8 cellular contexts compared by ENCODE assay signal in the genomic region with DNA sequence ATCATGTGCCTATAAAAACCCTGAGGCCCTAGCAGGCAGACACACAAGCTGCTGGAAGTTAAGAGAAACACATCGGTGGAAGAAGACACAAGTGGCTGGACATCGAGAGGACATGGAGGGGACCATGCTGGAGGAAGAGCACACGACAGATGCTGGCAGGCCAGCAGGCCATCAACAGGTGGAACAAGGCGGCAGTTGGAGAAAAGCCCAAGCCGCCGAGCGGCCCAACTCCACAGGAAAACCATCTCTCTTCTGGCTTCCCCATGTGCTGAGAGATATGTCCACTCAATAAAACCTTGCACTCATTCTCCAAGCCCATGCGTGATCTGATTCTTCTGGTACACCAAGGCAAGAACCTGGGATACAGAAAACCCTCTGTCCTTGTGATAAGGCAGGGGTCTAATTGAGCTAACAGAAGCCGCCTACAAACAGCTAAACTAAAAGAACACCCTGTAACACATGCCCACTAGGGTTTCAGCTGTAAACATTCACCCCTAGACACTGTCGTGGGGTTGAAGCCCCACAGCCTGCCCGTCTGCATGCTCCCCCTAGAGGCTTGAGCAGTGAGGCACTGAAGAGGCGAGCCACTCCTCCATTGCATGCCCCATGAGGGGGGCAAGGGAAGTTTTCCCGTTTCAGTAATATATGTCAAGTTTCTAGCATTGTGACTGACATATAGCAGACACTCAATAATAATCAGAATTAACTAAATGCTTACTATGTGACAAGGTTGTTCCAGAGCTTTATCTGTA.
A peak's percentile ranks its signal among the peaks of the same experiment; 100 is the strongest.
DNase-seq lines count a peak whose midpoint lies in the region; FAIRE-seq and TF ChIP-seq lines count a peak whose summit lies in the region.

No MANE protein-coding gene starts in this region.

- H3K4me3 ChIP-seq in choroid plexus epithelial cell (ENCODE audit: low read depth, low read length): no peak overlapping the region

- TF ChIP-seq CTCF in LNCAP (IDR thresholded peaks at IDR 0.05): peak; percentile 30; the same call in 1 of the 2 replicates
- peak; percentile 53 for TF ChIP-seq CTCF in choroid plexus epithelial cell (conservative IDR thresholded peaks at IDR 0.05; ENCODE audit: low read depth, low read length)

- DNase-seq in stimulated activated CD4-positive, alpha-beta T cell treated with anti-CD3 and anti-CD28 coated beads, Interleukin-15, amount 100 ng/mL, for 24 hours: peak; percentile 29
- no peak for DNase-seq in stimulated activated CD4-positive, alpha-beta T cell treated with anti-CD3 and anti-CD28 coated beads, Interleukin-4, amount 100 ng/mL, for 1 hour
- DNase-seq in choroid plexus epithelial cell (ENCODE audit: low read depth) (peak; percentile 14), urothelium cell line (ENCODE audit: low spot score) (peak; percentile 25), NCI-H2029 treated with DMSO at 0.1 percent for 48 hours (lab: John Stamatoyannopoulos, UW) (no peak), NCI-H2171 treated with DMSO at 0.1 percent for 48 hours (lab: John Stamatoyannopoulos, UW) (no peak), hippocampal formation (lab: John Stamatoyannopoulos, UW) (no peak)

- FAIRE-seq in urothelium cell line (lab: Jason Lieb, UNC): no peak

Comparison
In these comparisons a context has a peak if more than half of its experiments do, and no peak if none do; other contexts are left out.
1. DNase-seq: peak in stimulated activated CD4-positive, alpha-beta T cell treated with anti-CD3 and anti-CD28 coated beads, Interleukin-15, amount 100 ng/mL, for 24 hours (single experiment), choroid plexus epithelial cell (single experiment) and urothelium cell line (single experiment); none in stimulated activated CD4-positive, alpha-beta T cell treated with anti-CD3 and anti-CD28 coated beads, Interleukin-4, amount 100 ng/mL, for 1 hour (single experiment), NCI-H2029 treated with DMSO at 0.1 percent for 48 hours (single experiment), NCI-H2171 treated with DMSO at 0.1 percent for 48 hours (single experiment) and hippocampal formation (0 of 2).